In genomic region chr17:72691601-72692000, GRCh38 we compare ENCODE assay signal across 22 cellular contexts.
DNase-seq lines count a peak whose midpoint lies in the region; ATAC-seq and TF ChIP-seq lines count a peak whose summit lies in the region.
"Had no signal": no experiment of that assay in that cellular context is flagged by ENCODE, and none has a peak within 500 bp of the region (broad histone marks: within the 10 kb centered on the region; RNA-seq: fewer than 3 reads in every experiment).

No MANE protein-coding gene starts in this region.

- in situ Hi-C loops in GM23248 (cut with MboI): no loop called here

- H3K27me3 ChIP-seq in AG04450 (ENCODE audit: control insufficient read depth, insufficient read depth, low read length): no peaks in the 10 kb centered on the region
- H3K27me3 ChIP-seq in GM23248 (replicated peaks; ENCODE audit: insufficient read depth): no peaks in the 10 kb centered on the region
- H3K27me3 ChIP-seq: ascending aorta, neutrophil had no signal

- H3K27ac ChIP-seq in AG04450 (ENCODE audit: low read depth, low read length) (peak overlapping the region; percentile 82), GM23248 (peak overlapping the region; percentile 52)
- H3K27ac ChIP-seq: ascending aorta, epithelial cell of prostate, neutrophil had no signal

- H4K20me1 ChIP-seq in GM23248 (ENCODE audit: insufficient read depth): no peaks in the 10 kb centered on the region

- POLR2A ChIA-PET in AG04450 (lab: Yijun Ruan, JAX): interaction anchor here (1.2 to 2.2 kb wide), 3 partner anchors 99 to 103 kb away, joined by 3 to 10 read pairs (median 4); no protein-coding TSS in a partner anchor

- H3K4me1 ChIP-seq in GM23248 (ENCODE audit: insufficient read depth): peaks cover 15% of the 10 kb centered on the region
- H3K4me1 ChIP-seq: ascending aorta had no signal

- no peak overlapping the region for H3K4me3 ChIP-seq in AG04450 (ENCODE audit: low read depth, low read length)
- no peak overlapping the region for H3K4me3 ChIP-seq in GM23248
- H3K4me3 ChIP-seq in fibroblast of villous mesenchyme (ENCODE audit: low read depth, low read length): no peak overlapping the region
- H3K4me3 ChIP-seq: ascending aorta had no signal

- H3K9ac ChIP-seq in GM23248: no peak overlapping the region

- H3K4me2 ChIP-seq in GM23248 (ENCODE audit: unreplicated experiment): peak overlapping the region; percentile 20

- DNase-seq in AG04450 (ENCODE audit: low read depth, low spot score): peak; percentile 78
- DNase-seq in GM23248: peak; percentile 84
- DNase-seq in amniotic stem cell (lab: John Stamatoyannopoulos, UW): peak; percentile 12
- peak; percentile 69 for DNase-seq in fibroblast of villous mesenchyme (ENCODE audit: low read depth)
- DNase-seq in stimulated activated CD4-positive, alpha-beta T cell treated with anti-CD3 and anti-CD28 coated beads, Interleukin-4, amount 100 ng/mL, for 4 hours: no peak
- DNase-seq in erythroblast (lab: John Stamatoyannopoulos, UW): no peak
- DNase-seq: activated CD4-positive, alpha-beta T cell treated with anti-CD3 and anti-CD28 coated beads for 48 hours; activated CD8-positive, alpha-beta memory T cell treated with anti-CD3 and anti-CD28 coated beads, Interleukin-2, amount 50 U/mL, for 4 hours; activated gamma-delta T cell treated with Interleukin-2 at 50 U/mL for 16 hours; dermis blood vessel endothelial cell; GDM1; left ventricle myocardium superior; NCI-H1930; NCI-H345; NK-92 treated with Interleukin-12 subunit alpha and Interleukin-12 subunit beta, amount 100 ng/mL, for 24 hours; stimulated activated naive CD4-positive, alpha-beta T cell treated with Interleukin-2 at 50 U/mL for 16 hours; trophoblast cell had no signal

- CTCF ChIA-PET in AG04450 (lab: Charles Lee): interaction anchor here (1.3 to 2.6 kb wide), 2 partner anchors 131 to 500 kb away, joined by 3 to 7 read pairs; no protein-coding TSS in a partner anchor

- no peak for TF ChIP-seq POLR2A in erythroblast (IDR thresholded peaks at IDR 0.05; ENCODE audit: low read length)

- no peak overlapping the region for H2AFZ ChIP-seq in GM23248

- no peaks in the 10 kb centered on the region for H3K79me2 ChIP-seq in GM23248 (ENCODE audit: insufficient read depth)

- TF ChIP-seq CTCF in AG04450 (IDR thresholded peaks at IDR 0.05; ENCODE audit: low read depth, low read length) (no peak), fibroblast of villous mesenchyme (IDR thresholded peaks at IDR 0.05; ENCODE audit: insufficient read depth, low read depth, low read length) (no peak)

- ATAC-seq in GM19035 (IDR thresholded peaks at IDR 0.05; ENCODE audit: unreplicated experiment) (no peak), HG03097 (IDR thresholded peaks at IDR 0.05; ENCODE audit: low FRiP score, unreplicated experiment) (no peak)
- ATAC-seq: left ventricle myocardium superior had no signal

- no peaks in the 10 kb centered on the region for H3K36me3 ChIP-seq in GM23248 (ENCODE audit: low read depth)

- 2 to 5% methylated on average over 4 of the region's 4 CpGs for WGBS in GM23248 (ENCODE audit: low coverage in 1 of 2, low lambda C conversion rate in 2 of 2, missing lambda C conversion rate in 2 of 2), 2 experiments

- H3K9me3 ChIP-seq in AG04450 (ENCODE audit: control insufficient read depth, insufficient read depth, low read length) (no peaks in the 10 kb centered on the region), GM23248 (ENCODE audit: low read depth) (no peaks in the 10 kb centered on the region)
- H3K9me3 ChIP-seq: ascending aorta, neutrophil had no signal

- H3F3A ChIP-seq in GM23248 (ENCODE audit: insufficient read depth): peaks cover 18% of the 10 kb centered on the region

- H3K9me2 ChIP-seq in GM23248 (ENCODE audit: insufficient read depth): no peaks in the 10 kb centered on the region

Comparison
In these comparisons a context has a peak if more than half of its experiments do, and no peak if none do; other contexts are left out.
1. DNase-seq: peak in AG04450 (single experiment), GM23248 (single experiment), amniotic stem cell (single experiment) and fibroblast of villous mesenchyme (single experiment); none in stimulated activated CD4-positive, alpha-beta T cell treated with anti-CD3 and anti-CD28 coated beads, Interleukin-4, amount 100 ng/mL, for 4 hours (0 of 2) and erythroblast (0 of 2).